ENCODE assay signal across 1 cellular context in genomic region chr1:159916240-159917051, GRCh38.
A peak's percentile ranks its signal among the peaks of the same experiment; 100 is the strongest.
TF ChIP-seq lines count a peak whose summit lies in the region.

No MANE protein-coding gene starts in this region.

TF ChIP-seq in H1, 55 proteins besides CTCF, POLR2A, EP300 and RAD21:
- TF ChIP-seq HDAC2 (IDR thresholded peaks at IDR 0.05; ENCODE audit: borderline replicate concordance in 1 of 2, low read depth in 2 of 2, low read length in 2 of 2) (no peak), SIN3A (conservative IDR thresholded peaks at IDR 0.05 in 1 of 2, IDR thresholded peaks at IDR 0.05 in 1 of 2; ENCODE audit: low read depth in 1 of 2, low read length in 2 of 2) (no peak), JUND (IDR thresholded peaks at IDR 0.05; ENCODE audit: low read length) (0 out of 2 replicates have a peak, but pooled peaks have one; percentile 54), BCL11A (IDR thresholded peaks at IDR 0.05; ENCODE audit: low read depth in 2 of 2, low read length in 2 of 2) (no peak), ATF3 (IDR thresholded peaks at IDR 0.05; ENCODE audit: insufficient read depth, low read depth, low read length) (no peak), BRCA1 (IDR thresholded peaks at IDR 0.05; ENCODE audit: low read depth, low read length) (no peak), EZH2 (IDR thresholded peaks at IDR 0.05; ENCODE audit: low read depth, low read length, severe bottlenecking) (no peak), BACH1 (IDR thresholded peaks at IDR 0.05; ENCODE audit: low read length) (no peak), SAP30 (IDR thresholded peaks at IDR 0.05; ENCODE audit: insufficient read depth, insufficient replicate concordance, low read length) (no peak), GABPA (IDR thresholded peaks at IDR 0.05; ENCODE audit: borderline replicate concordance, insufficient read depth, low read length) (no peak), ATF2 (IDR thresholded peaks at IDR 0.05; ENCODE audit: low read length) (no peak), TEAD4 (IDR thresholded peaks at IDR 0.05; ENCODE audit: low read depth, low read length) (peak; percentile 23; the same call in 1 of the 2 replicates), FOSL1 (IDR thresholded peaks at IDR 0.05; ENCODE audit: insufficient read depth, low read depth, low read length) (no peak), SIX5 (IDR thresholded peaks at IDR 0.05; ENCODE audit: low read depth, low read length) (no peak)
